Comparison of ENCODE assay signal across 8 cellular contexts in genomic region chr14:52272375-52272774, GRCh38. TPM values are rescaled to one million over a fixed set of nuclear protein-coding genes. Genes with fewer than 3 reads are reported as not detected.
DNase-seq lines count a peak whose midpoint lies in the region; ATAC-seq and TF ChIP-seq lines count a peak whose summit lies in the region.

No MANE protein-coding gene starts in this region.

- intact Hi-C loops in colonic mucosa (cut with DNase I) (loop anchor here (5.0 to 10.0 kb wide), 2 partner anchors 128 to 275 kb away; no protein-coding TSS in a partner anchor), CD14-positive monocyte (cut with micrococcal nuclease) (no loop called here)

- H3K9me3 Mint-ChIP-seq in CD14-positive monocyte = peaks cover 0 to 11% (median 5%) of the 10 kb centered on the region in 7 donors

- peak; percentile 6 for DNase-seq in activated naive CD4-positive, alpha-beta T cell treated with Interleukin-2 at 50 U/mL for 16 hours
- DNase-seq in activated naive CD4-positive, alpha-beta T cell treated with anti-CD3 and anti-CD28 coated beads, Interleukin-2, amount 50 U/mL, for 16 hours = no peak
- DNase-seq in NCI-H460 (ENCODE audit: extremely low read depth, low read depth) (peak; percentile 35), colonic mucosa (peak; percentile 66), NCI-H187 treated with DMSO at 0.1 percent for 48 hours (lab: John Stamatoyannopoulos, UW) (no peak), CD14-positive monocyte (ENCODE audit: low spot score) (no peak)
- no peak for DNase-seq in stimulated activated naive CD8-positive, alpha-beta T cell treated with anti-CD3 and anti-CD28 coated beads, Interleukin-15, Interleukin-2, amounts not matched to agents 100 U/mL and 50 U/mL, for 24 hours

- H3K27me3 Mint-ChIP-seq in CD14-positive monocyte (ENCODE audit: low read depth in 3 of 3) = peaks cover 50 to 62% (median 61%) of the 10 kb centered on the region in 3 donors

- no peaks in the 10 kb centered on the region for H3K36me3 ChIP-seq in colonic mucosa

- H3K4me3 ChIP-seq in colonic mucosa = no peak overlapping the region

- no peaks in the 10 kb centered on the region for H3K9me3 ChIP-seq in colonic mucosa

- peak overlapping the region in 1 of 2 donors; percentile 50 for H3K4me3 Mint-ChIP-seq in CD14-positive monocyte

- peaks cover 8% of the 10 kb centered on the region for H3K27me3 ChIP-seq in colonic mucosa

- H3K27ac ChIP-seq in colonic mucosa = no peak overlapping the region

- peak; percentile 24 for ATAC-seq in stimulated activated naive CD8-positive, alpha-beta T cell treated with anti-CD3 and anti-CD28 coated beads, Interleukin-15, Interleukin-2, amounts not matched to agents 100 U/mL and 50 U/mL, for 24 hours
- no peak for ATAC-seq in GM21381 (IDR thresholded peaks at IDR 0.05; ENCODE audit: unreplicated experiment)

- no peak overlapping the region for H3K27ac Mint-ChIP-seq in CD14-positive monocyte

- no peak overlapping the region for H3K9ac ChIP-seq in colonic mucosa (ENCODE audit: low read depth in 2 of 2, low read length in 2 of 2)

- TF ChIP-seq CTCF in colonic mucosa (IDR thresholded peaks at IDR 0.05) = peak; percentile 19
- TF ChIP-seq CTCF in CD14-positive monocyte (IDR thresholded peaks at IDR 0.05) = no peak

- H3K4me1 Mint-ChIP-seq in CD14-positive monocyte = peaks cover 12% of the 10 kb centered on the region

- peaks cover 0 to 2% of the 10 kb centered on the region in 2 donors for H3K36me3 Mint-ChIP-seq in CD14-positive monocyte

- H3K4me1 ChIP-seq in colonic mucosa = no peaks in the 10 kb centered on the region

RNA-seq across cellular contexts. Expression of gene PTGDR, which starts 4.9 kb away (rescaled TPM):
- not detected in 2 replicates for total RNA-seq in NCI-H460 (2014; rRNA removed; shearing (Covaris generic))
- polyA plus RNA-seq in NCI-H460 (2014; cell fraction: nucleus; rRNA removed) = 0.10 TPM in 1 of 2 replicates, not detected in the other
- 10 to 100 TPM; 14.4 to 32.3 TPM for total RNA-seq in colonic mucosa
- polyA plus RNA-seq in CD14-positive monocyte = not detected

RNA-seq across cellular contexts. Expression of gene PTGER2, which starts 41.7 kb away (rescaled TPM):
- 0.29 and 0.42 TPM in 2 replicates for total RNA-seq in NCI-H460 (2014; rRNA removed; shearing (Covaris generic))
- 0.28 and 0.55 TPM in 2 replicates for polyA plus RNA-seq in NCI-H460 (2014; cell fraction: nucleus; rRNA removed)
- 1 to 10 TPM; 4.3 to 6.6 TPM for total RNA-seq in colonic mucosa
- polyA plus RNA-seq in CD14-positive monocyte = 10 to 100 TPM; 72.8 to 90.4 TPM

Comparison
In these comparisons a context has a peak if more than half of its experiments do, and no peak if none do; other contexts are left out.
1. DNase-seq: peak in activated naive CD4-positive, alpha-beta T cell treated with Interleukin-2 at 50 U/mL for 16 hours (single experiment), NCI-H460 (single experiment) and colonic mucosa (single experiment); none in activated naive CD4-positive, alpha-beta T cell treated with anti-CD3 and anti-CD28 coated beads, Interleukin-2, amount 50 U/mL, for 16 hours (single experiment), stimulated activated naive CD8-positive, alpha-beta T cell treated with anti-CD3 and anti-CD28 coated beads, Interleukin-15, Interleukin-2, amounts not matched to agents 100 U/mL and 50 U/mL, for 24 hours (single experiment), NCI-H187 treated with DMSO at 0.1 percent for 48 hours (single experiment) and CD14-positive monocyte (single experiment).
2. RNA of gene PTGDR, which starts 4.9 kb away (total RNA-seq): 14.4 to 32.3 TPM in colonic mucosa; not detected in NCI-H460; every median in the first group is over 10 times any median in the second.